In genomic region chr18:13032173-13032572, GRCh38 we compare ENCODE assay signal across 19 cellular contexts. TPM values are rescaled to one million over a fixed set of nuclear protein-coding genes. Genes with fewer than 3 reads are reported as not detected.
DNase-seq lines count a peak whose midpoint lies in the region; ATAC-seq and TF ChIP-seq lines count a peak whose summit lies in the region.
"Had no signal": no experiment of that assay in that cellular context is flagged by ENCODE, and none has a peak within 500 bp of the region (broad histone marks: within the 10 kb centered on the region; RNA-seq: fewer than 3 reads in every experiment).

No MANE protein-coding gene starts in this region.

- H3K27me3 ChIP-seq in CD8-positive, alpha-beta T cell (ENCODE audit: insufficient read depth, low read length), result no peaks in the 10 kb centered on the region

- H3K36me3 ChIP-seq in CD8-positive, alpha-beta T cell (ENCODE audit: insufficient read depth, low read length), result peaks cover 3% of the 10 kb centered on the region

- H3K9me3 Mint-ChIP-seq in activated CD8-positive, alpha-beta memory T cell treated with anti-CD3 and anti-CD28 coated beads, Interleukin-2, amount 10 ng/mL, durations not matched to agents 7 days and 5 days (ENCODE audit: low read depth), result no peaks in the 10 kb centered on the region
- no peaks in the 10 kb centered on the region for H3K9me3 Mint-ChIP-seq in CD8-positive, alpha-beta T cell
- H3K9me3 Mint-ChIP-seq in activated T-helper 17 cell treated with anti-CD3 and anti-CD28 coated beads, Interleukin-2, amount 50 U/mL, for 72 hours, result no peaks in the 10 kb centered on the region
- no peaks in the 10 kb centered on the region for H3K9me3 Mint-ChIP-seq in natural killer cell treated with Interleukin-12 subunit alpha and Interleukin-12 subunit beta and Interleukin-15 and Interleukin-18, amount 100 ng/mL, for 72 hours
- no peaks in the 10 kb centered on the region for H3K9me3 Mint-ChIP-seq in CD14-positive monocyte

- POLR2A ChIA-PET in CD8-positive, alpha-beta T cell (lab: Charles Lee), result no interaction called here

- CTCF ChIA-PET in activated CD8-positive, alpha-beta memory T cell treated with anti-CD3 and anti-CD28 coated beads, Interleukin-2, amount 10 ng/mL, durations not matched to agents 7 days and 5 days (lab: Charles Lee), result interaction anchor here (0.9 to 1.1 kb wide), 2 partner anchors 15 to 33 kb away, joined by 3 read pairs; no protein-coding TSS in a partner anchor
- CTCF ChIA-PET in CD8-positive, alpha-beta T cell (lab: Charles Lee), result no interaction called here

- H3K27me3 Mint-ChIP-seq in activated CD8-positive, alpha-beta memory T cell treated with anti-CD3 and anti-CD28 coated beads, Interleukin-2, amount 10 ng/mL, durations not matched to agents 7 days and 5 days, result no peaks in the 10 kb centered on the region
- H3K27me3 Mint-ChIP-seq in CD8-positive, alpha-beta T cell (ENCODE audit: low read depth), result no peaks in the 10 kb centered on the region
- H3K27me3 Mint-ChIP-seq in activated T-helper 17 cell treated with anti-CD3 and anti-CD28 coated beads, Interleukin-2, amount 50 U/mL, for 72 hours, result no peaks in the 10 kb centered on the region
- H3K27me3 Mint-ChIP-seq in natural killer cell treated with Interleukin-12 subunit alpha and Interleukin-12 subunit beta and Interleukin-15 and Interleukin-18, amount 100 ng/mL, for 72 hours, result peaks cover 0 to 3% of the 10 kb centered on the region in 2 donors
- H3K27me3 Mint-ChIP-seq in CD14-positive monocyte (ENCODE audit: low read depth in 3 of 3), result no peaks in the 10 kb centered on the region

- H3K4me1 ChIP-seq in CD8-positive, alpha-beta T cell (ENCODE audit: insufficient read depth, low read length), result no peaks in the 10 kb centered on the region

- DNase-seq in activated CD8-positive, alpha-beta memory T cell treated with anti-CD3 and anti-CD28 coated beads, Interleukin-2, amount 10 ng/mL, durations not matched to agents 7 days and 5 days, result peak; percentile 53
- DNase-seq in activated CD8-positive, alpha-beta memory T cell treated with anti-CD3 and anti-CD28 coated beads for 24 hours, result no peak
- DNase-seq in CD8-positive, alpha-beta T cell, result no peak
- no peak for DNase-seq in natural killer cell treated with Interleukin-12 subunit alpha and Interleukin-12 subunit beta and Interleukin-15 and Interleukin-18, amount 100 ng/mL, for 72 hours (ENCODE audit: low spot score)
- DNase-seq in CD14-positive monocyte (ENCODE audit: low spot score) (no peak), NOMO-1 treated with dmso at 0.1 percent for 144 hours (lab: John Stamatoyannopoulos, UW; ENCODE audit: unreplicated experiment) (no peak), SHP77 (lab: John Stamatoyannopoulos, UW) (no peak)
- DNase-seq: DMS79 treated with DMSO at 0.1 percent for 48 hours, MM.1S, NCI-H1092, NCI-H1436 treated with DMSO at 0.1 percent for 48 hours, NCI-H2029 treated with DMSO at 0.1 percent for 48 hours, NCI-H2171, NCI-H510A, NCI-H774, OCI-M1, SHP77 treated with DMSO at 0.1 percent for 48 hours had no signal

- no peak overlapping the region for H3K4me3 Mint-ChIP-seq in activated CD8-positive, alpha-beta memory T cell treated with anti-CD3 and anti-CD28 coated beads, Interleukin-2, amount 10 ng/mL, durations not matched to agents 7 days and 5 days
- H3K4me3 Mint-ChIP-seq in CD8-positive, alpha-beta T cell, result no peak overlapping the region
- H3K4me3 Mint-ChIP-seq in activated T-helper 17 cell treated with anti-CD3 and anti-CD28 coated beads, Interleukin-2, amount 50 U/mL, for 72 hours, result no peak overlapping the region
- peak overlapping the region; percentile 63 for H3K4me3 Mint-ChIP-seq in natural killer cell treated with Interleukin-12 subunit alpha and Interleukin-12 subunit beta and Interleukin-15 and Interleukin-18, amount 100 ng/mL, for 72 hours
- H3K4me3 Mint-ChIP-seq in CD14-positive monocyte, result no peak overlapping the region

- ATAC-seq in activated CD8-positive, alpha-beta memory T cell treated with anti-CD3 and anti-CD28 coated beads, Interleukin-2, amount 10 ng/mL, durations not matched to agents 7 days and 5 days, result peak; percentile 63
- ATAC-seq in CD8-positive, alpha-beta T cell, result no peak
- ATAC-seq in activated T-helper 17 cell treated with anti-CD3 and anti-CD28 coated beads, Interleukin-2, amount 50 U/mL, for 72 hours (replicated peaks), result peak; percentile 52
- peak; percentile 92 to 97 for ATAC-seq in natural killer cell treated with Interleukin-12 subunit alpha and Interleukin-12 subunit beta and Interleukin-15 and Interleukin-18, amount 100 ng/mL, for 72 hours
- ATAC-seq: A549 had no signal

- no peak overlapping the region for H3K27ac Mint-ChIP-seq in activated CD8-positive, alpha-beta memory T cell treated with anti-CD3 and anti-CD28 coated beads, Interleukin-2, amount 10 ng/mL, durations not matched to agents 7 days and 5 days
- H3K27ac Mint-ChIP-seq in CD8-positive, alpha-beta T cell, result peak overlapping the region; percentile 2
- H3K27ac Mint-ChIP-seq in activated T-helper 17 cell treated with anti-CD3 and anti-CD28 coated beads, Interleukin-2, amount 50 U/mL, for 72 hours, result peak overlapping the region; percentile 11
- peak overlapping the region in 1 of 2 donors; percentile 49 for H3K27ac Mint-ChIP-seq in natural killer cell treated with Interleukin-12 subunit alpha and Interleukin-12 subunit beta and Interleukin-15 and Interleukin-18, amount 100 ng/mL, for 72 hours
- H3K27ac Mint-ChIP-seq in CD14-positive monocyte, result peak overlapping the region in 1 of 7 donors; percentile 4

- no peak overlapping the region for H3K27ac ChIP-seq in CD8-positive, alpha-beta T cell (ENCODE audit: low read depth, low read length)
- H3K27ac ChIP-seq: A549 had no signal

- no peak overlapping the region for H3K4me3 ChIP-seq in CD8-positive, alpha-beta T cell (ENCODE audit: low read depth, low read length)
- H3K4me3 ChIP-seq: A549 had no signal

- intact Hi-C loops in CD8-positive, alpha-beta T cell (cut with DNase I, micrococcal nuclease), result no loop called here
- intact Hi-C loops in CD14-positive monocyte (cut with micrococcal nuclease), result no loop called here

- peaks cover 64% of the 10 kb centered on the region for H3K36me3 Mint-ChIP-seq in activated CD8-positive, alpha-beta memory T cell treated with anti-CD3 and anti-CD28 coated beads, Interleukin-2, amount 10 ng/mL, durations not matched to agents 7 days and 5 days
- peaks cover 77% of the 10 kb centered on the region for H3K36me3 Mint-ChIP-seq in CD8-positive, alpha-beta T cell
- H3K36me3 Mint-ChIP-seq in activated T-helper 17 cell treated with anti-CD3 and anti-CD28 coated beads, Interleukin-2, amount 50 U/mL, for 72 hours (ENCODE audit: low read depth), result peaks cover 94% of the 10 kb centered on the region
- peaks cover 40% of the 10 kb centered on the region for H3K36me3 Mint-ChIP-seq in natural killer cell treated with Interleukin-12 subunit alpha and Interleukin-12 subunit beta and Interleukin-15 and Interleukin-18, amount 100 ng/mL, for 72 hours
- peaks cover 73 to 85% of the 10 kb centered on the region in 2 donors for H3K36me3 Mint-ChIP-seq in CD14-positive monocyte

- H3K4me1 Mint-ChIP-seq in activated CD8-positive, alpha-beta memory T cell treated with anti-CD3 and anti-CD28 coated beads, Interleukin-2, amount 10 ng/mL, durations not matched to agents 7 days and 5 days, result peaks cover 21% of the 10 kb centered on the region
- peaks cover 9% of the 10 kb centered on the region for H3K4me1 Mint-ChIP-seq in CD8-positive, alpha-beta T cell (ENCODE audit: low read depth)
- H3K4me1 Mint-ChIP-seq in activated T-helper 17 cell treated with anti-CD3 and anti-CD28 coated beads, Interleukin-2, amount 50 U/mL, for 72 hours, result peaks cover 9% of the 10 kb centered on the region
- peaks cover 11 to 17% of the 10 kb centered on the region in 2 donors for H3K4me1 Mint-ChIP-seq in natural killer cell treated with Interleukin-12 subunit alpha and Interleukin-12 subunit beta and Interleukin-15 and Interleukin-18, amount 100 ng/mL, for 72 hours (ENCODE audit: low read depth in 2 of 2)
- H3K4me1 Mint-ChIP-seq in CD14-positive monocyte, result no peaks in the 10 kb centered on the region

- TF ChIP-seq CTCF in CD8-positive, alpha-beta T cell (IDR thresholded peaks at IDR 0.05), result no peak
- no peak for TF ChIP-seq CTCF in CD14-positive monocyte (IDR thresholded peaks at IDR 0.05)

- no peaks in the 10 kb centered on the region for H3K9me3 ChIP-seq in CD8-positive, alpha-beta T cell (ENCODE audit: low read length)
- H3K9me3 ChIP-seq: A549 had no signal

RNA-seq across cellular contexts. Expression of gene CEP192, which starts 41.0 kb away (rescaled TPM):
- 10 to 100 TPM; 36.6 to 57.4 TPM for total RNA-seq in activated CD8-positive, alpha-beta memory T cell treated with anti-CD3 and anti-CD28 coated beads, Interleukin-2, amount 10 ng/mL, durations not matched to agents 7 days and 5 days
- total RNA-seq in CD8-positive, alpha-beta T cell, result 10 to 100 TPM; 22.8 to 24.3 TPM
- 10 to 100 TPM; 35.3 to 62.0 TPM for total RNA-seq in activated T-helper 17 cell treated with anti-CD3 and anti-CD28 coated beads, Interleukin-2, amount 50 U/mL, for 72 hours
- 10 to 100 TPM; 32.2 to 49.2 TPM for total RNA-seq in natural killer cell treated with Interleukin-12 subunit alpha and Interleukin-12 subunit beta and Interleukin-15 and Interleukin-18, amount 100 ng/mL, for 72 hours
- polyA plus RNA-seq in CD14-positive monocyte, result 1 to 10 TPM; 3.0 to 3.7 TPM
